ENCODE assay signal across 18 cellular contexts in genomic region chr19:55027472-55028337, GRCh38. TPM values are rescaled to one million over a fixed set of nuclear protein-coding genes. Genes with fewer than 3 reads are reported as not detected.
A peak's percentile ranks its signal among the peaks of the same experiment; 100 is the strongest.
DNase-seq lines count a peak whose midpoint lies in the region; ATAC-seq and TF ChIP-seq lines count a peak whose summit lies in the region.
"Had no signal": no experiment of that assay in that cellular context is flagged by ENCODE, and none has a peak within 500 bp of the region (broad histone marks: within the 10 kb centered on the region; RNA-seq: fewer than 3 reads in every experiment).

No MANE protein-coding gene starts in this region.

- in situ Hi-C loops in T47D (cut with HindIII; ENCODE audit: low pct_unique_long_range_greater_than_20kb, low sequenced_read_pairs) (no loop called here), mammary epithelial cell (cut with MboI; ENCODE audit: low sequenced_read_pairs in 2 of 2) (no loop called here)

- peaks cover 3% of the 10 kb centered on the region for H3K9me3 ChIP-seq in mammary epithelial cell (replicated peaks; ENCODE audit: insufficient read depth, low read length)
- H3K9me3 ChIP-seq in upper lobe of right lung = no peaks in the 10 kb centered on the region
- H3K9me3 ChIP-seq in tibial artery = peaks cover 0 to 4% (median 0%) of the 10 kb centered on the region in 3 donors
- H3K9me3 ChIP-seq: colonic mucosa, gastrocnemius medialis, uterus had no signal

- no peaks in the 10 kb centered on the region for H3K36me3 ChIP-seq in mammary epithelial cell (ENCODE audit: insufficient read depth, low read length)
- no peaks in the 10 kb centered on the region for H3K36me3 ChIP-seq in upper lobe of right lung
- H3K36me3 ChIP-seq in tibial artery = no peaks in the 10 kb centered on the region
- H3K36me3 ChIP-seq: colonic mucosa, gastrocnemius medialis, neural progenitor cell, uterus had no signal

- H3K4me1 Mint-ChIP-seq in activated CD8-positive, alpha-beta T cell treated with anti-CD3 and anti-CD28 coated beads for 36 hours (ENCODE audit: low read depth) = peaks cover 5% of the 10 kb centered on the region
- H3K4me1 Mint-ChIP-seq: neural progenitor cell had no signal

- no peaks in the 10 kb centered on the region for H3K27me3 ChIP-seq in mammary epithelial cell (ENCODE audit: insufficient read depth, low read length)
- H3K27me3 ChIP-seq in upper lobe of right lung = no peaks in the 10 kb centered on the region
- no peaks in the 10 kb centered on the region for H3K27me3 ChIP-seq in tibial artery
- H3K27me3 ChIP-seq: colonic mucosa, gastrocnemius medialis, neural progenitor cell, uterus had no signal

- WGBS in mammary epithelial cell (ENCODE audit: low coverage, missing lambda C conversion rate) = 73% methylated on average over 18 of the region's 21 CpGs

- ATAC-seq in activated CD8-positive, alpha-beta T cell treated with anti-CD3 and anti-CD28 coated beads for 36 hours = peak; percentile 60
- ATAC-seq in upper lobe of right lung = peak; percentile 43
- ATAC-seq: gastrocnemius medialis, Right ventricle myocardium inferior had no signal

- CTCF ChIA-PET in mammary epithelial cell (lab: Charles Lee; ENCODE audit: low non-redundant PET) = no interaction called here
- CTCF ChIA-PET in activated CD8-positive, alpha-beta T cell treated with anti-CD3 and anti-CD28 coated beads for 36 hours (lab: Charles Lee) = no interaction called here

- H3K4me1 ChIP-seq in mammary epithelial cell (ENCODE audit: insufficient read depth, low read length) (no peaks in the 10 kb centered on the region), upper lobe of right lung (no peaks in the 10 kb centered on the region), tibial artery (no peaks in the 10 kb centered on the region)
- H3K4me1 ChIP-seq: colonic mucosa, gastrocnemius medialis, neural progenitor cell, uterus had no signal

- H3K36me3 Mint-ChIP-seq in activated CD8-positive, alpha-beta T cell treated with anti-CD3 and anti-CD28 coated beads for 36 hours (ENCODE audit: low read depth) = peaks cover 13% of the 10 kb centered on the region

- intact Hi-C loops in mammary epithelial cell (cut with micrococcal nuclease) = no loop called here
- intact Hi-C loops in activated CD8-positive, alpha-beta T cell treated with anti-CD3 and anti-CD28 coated beads for 36 hours (cut with micrococcal nuclease) = no loop called here
- intact Hi-C loops in upper lobe of right lung (cut with DNase I) = no loop called here
- intact Hi-C loops in tibial artery (cut with DNase I; ENCODE audit: low total_unique reads) = no loop called here

- no peak for TF ChIP-seq POLR2A in NB4 (IDR thresholded peaks at IDR 0.05; ENCODE audit: extremely low read depth, insufficient read length)

- TF ChIP-seq CTCF in mammary epithelial cell (conservative IDR thresholded peaks at IDR 0.05 in 1 of 2, IDR thresholded peaks at IDR 0.05 in 1 of 2; ENCODE audit: extremely low read depth in 1 of 2, insufficient read depth in 1 of 2, low read depth in 1 of 2, low read length in 2 of 2) (no peak), NB4 (IDR thresholded peaks at IDR 0.05; ENCODE audit: low read depth, low read length) (no peak), upper lobe of right lung (IDR thresholded peaks at IDR 0.05) (no peak), tibial artery (IDR thresholded peaks at IDR 0.05) (no peak)
- no peak for TF ChIP-seq CTCF in activated CD8-positive, alpha-beta T cell treated with anti-CD3 and anti-CD28 coated beads for 36 hours (IDR thresholded peaks at IDR 0.05)

- H3K4me3 Mint-ChIP-seq in activated CD8-positive, alpha-beta T cell treated with anti-CD3 and anti-CD28 coated beads for 36 hours = no peak overlapping the region
- H3K4me3 Mint-ChIP-seq: activated naive CD4-positive, alpha-beta T cell treated with anti-CD3 and anti-CD28 coated beads, Interleukin-2, amount 50 U/mL, for 24 hours; B cell; neural progenitor cell had no signal

- no peaks in the 10 kb centered on the region for H3K79me2 ChIP-seq in mammary epithelial cell (ENCODE audit: insufficient read depth, low read length)

- dilution Hi-C loops in mammary epithelial cell (cut with HindIII; ENCODE audit: low sequenced_read_pairs) = loop anchor here (10.0 kb wide), 1 partner anchor 1037 kb away; no protein-coding TSS in a partner anchor

- no peaks in the 10 kb centered on the region for H3K27me3 Mint-ChIP-seq in activated CD8-positive, alpha-beta T cell treated with anti-CD3 and anti-CD28 coated beads for 36 hours
- H3K27me3 Mint-ChIP-seq: activated naive CD4-positive, alpha-beta T cell treated with anti-CD3 and anti-CD28 coated beads, Interleukin-2, amount 50 U/mL, for 24 hours; B cell had no signal

- H3K9me3 Mint-ChIP-seq in activated CD8-positive, alpha-beta T cell treated with anti-CD3 and anti-CD28 coated beads for 36 hours = peaks cover 9% of the 10 kb centered on the region
- H3K9me3 Mint-ChIP-seq: activated naive CD4-positive, alpha-beta T cell treated with anti-CD3 and anti-CD28 coated beads, Interleukin-2, amount 50 U/mL, for 24 hours had no signal

- peak; percentile 21 to 61 for DNase-seq in T47D (ENCODE audit: low read depth in 1 of 2, low spot score in 1 of 2)
- DNase-seq in mammary epithelial cell = no peak
- peak; percentile 51 for DNase-seq in NB4 (ENCODE audit: low read depth)
- DNase-seq in activated CD8-positive, alpha-beta T cell treated with anti-CD3 and anti-CD28 coated beads for 36 hours = peak; percentile 12
- DNase-seq in upper lobe of right lung = no peak
- no peak for DNase-seq in AG08395 (ENCODE audit: low spot score)
- DNase-seq in dermis blood vessel endothelial cell = no peak
- no peak for DNase-seq in tibial artery
- DNase-seq: activated CD4-positive, alpha-beta T cell treated with anti-CD3 and anti-CD28 coated beads, Interleukin-2, amount 50 U/mL, for 4 hours; colonic mucosa; gastrocnemius medialis; NCI-H2081 treated with DMSO at 0.1 percent for 48 hours; uterus had no signal

- BruUV-seq in mammary epithelial cell (replicated peaks; lab: Mats Ljungman, UMichigan) = no TSS peak

- H4K20me1 ChIP-seq in mammary epithelial cell (ENCODE audit: insufficient read depth, low read length) = no peaks in the 10 kb centered on the region

- H3K27ac ChIP-seq in mammary epithelial cell (ENCODE audit: insufficient read depth, low read depth, low read length) = no peak overlapping the region
- H3K27ac ChIP-seq in upper lobe of right lung = no peak overlapping the region
- H3K27ac ChIP-seq in tibial artery = no peak overlapping the region
- H3K27ac ChIP-seq: colonic mucosa, gastrocnemius medialis, neural progenitor cell, skin epidermis, uterus had no signal

- H2AFZ ChIP-seq in mammary epithelial cell (ENCODE audit: low read depth, low read length) = no peak overlapping the region
- H2AFZ ChIP-seq: neural progenitor cell had no signal

- no peak overlapping the region for H3K4me2 ChIP-seq in mammary epithelial cell (ENCODE audit: insufficient read depth, low read depth, low read length)
- H3K4me2 ChIP-seq: neural progenitor cell had no signal

- no peak overlapping the region for H3K27ac Mint-ChIP-seq in activated CD8-positive, alpha-beta T cell treated with anti-CD3 and anti-CD28 coated beads for 36 hours
- H3K27ac Mint-ChIP-seq: activated naive CD4-positive, alpha-beta T cell treated with anti-CD3 and anti-CD28 coated beads, Interleukin-2, amount 50 U/mL, for 24 hours; B cell had no signal

- H3K4me3 ChIP-seq in mammary epithelial cell (replicated peaks in 1 of 3; ENCODE audit: insufficient read depth in 1 of 3, low read depth in 2 of 3, low read length in 3 of 3) (no peak overlapping the region), NB4 (ENCODE audit: low read depth, low read length) (no peak overlapping the region), upper lobe of right lung (no peak overlapping the region), tibial artery (no peak overlapping the region)
- H3K4me3 ChIP-seq: colonic mucosa, gastrocnemius medialis, neural progenitor cell, skin epidermis, uterus had no signal

- POLR2A ChIA-PET in activated CD8-positive, alpha-beta T cell treated with anti-CD3 and anti-CD28 coated beads for 36 hours (lab: Charles Lee) = interaction anchor here (0.7 to 1.1 kb wide), 2 partner anchors 9 to 33 kb away, joined by 3 read pairs; no protein-coding TSS in a partner anchor

- no peak overlapping the region for H3K9ac ChIP-seq in mammary epithelial cell (ENCODE audit: insufficient read depth, low read length)
- H3K9ac ChIP-seq: neural progenitor cell had no signal

RNA-seq across cellular contexts. Expression of gene GP6, which starts 10.4 kb away (rescaled TPM):
- total RNA-seq in mammary epithelial cell = under 1 TPM in 1 of 2 donors, not detected in 1; 0.17 TPM
- 0.03 TPM for polyA plus RNA-seq in mammary epithelial cell
- polyA minus RNA-seq in mammary epithelial cell = not detected
- total RNA-seq in activated CD8-positive, alpha-beta T cell treated with anti-CD3 and anti-CD28 coated beads for 36 hours = under 1 TPM; 0.14 to 0.27 TPM
- 0.32 TPM for total RNA-seq in upper lobe of right lung
- not detected in 2 replicates for total RNA-seq in dermis blood vessel endothelial cell

RNA-seq across cellular contexts. Expression of gene RDH13, which starts 35.2 kb away (rescaled TPM):
- total RNA-seq in mammary epithelial cell (10 to 100 TPM; 18.0 to 19.8 TPM), upper lobe of right lung (30.0 TPM), dermis blood vessel endothelial cell (18.4 and 20.8 TPM in 2 replicates)
- polyA plus RNA-seq in mammary epithelial cell = 17.0 TPM
- polyA minus RNA-seq in mammary epithelial cell = 20.5 TPM
- 10 to 100 TPM; 17.3 to 18.2 TPM for total RNA-seq in activated CD8-positive, alpha-beta T cell treated with anti-CD3 and anti-CD28 coated beads for 36 hours

RNA-seq across cellular contexts. Expression of gene EPS8L1, which starts 48.0 kb away (rescaled TPM):
- 10 to 100 TPM; 63.7 to 68.3 TPM for total RNA-seq in mammary epithelial cell
- polyA plus RNA-seq in mammary epithelial cell = 29.8 TPM
- 23.0 TPM for polyA minus RNA-seq in mammary epithelial cell
- total RNA-seq in activated CD8-positive, alpha-beta T cell treated with anti-CD3 and anti-CD28 coated beads for 36 hours = 1 to 10 TPM; 2.8 to 3.2 TPM
- 35.6 TPM for total RNA-seq in upper lobe of right lung
- 12.6 and 15.6 TPM in 2 replicates for total RNA-seq in dermis blood vessel endothelial cell

Comparison
In these comparisons a context has a peak if more than half of its experiments do, and no peak if none do; other contexts are left out.
1. DNase-seq: peak in T47D (2 of 2), NB4 (single experiment) and activated CD8-positive, alpha-beta T cell treated with anti-CD3 and anti-CD28 coated beads for 36 hours (single experiment); none in mammary epithelial cell (single experiment), upper lobe of right lung (single experiment), AG08395 (single experiment), dermis blood vessel endothelial cell (single experiment) and tibial artery (0 of 2).